Comparison of ENCODE assay signal across 28 cellular contexts in the genomic region with DNA sequence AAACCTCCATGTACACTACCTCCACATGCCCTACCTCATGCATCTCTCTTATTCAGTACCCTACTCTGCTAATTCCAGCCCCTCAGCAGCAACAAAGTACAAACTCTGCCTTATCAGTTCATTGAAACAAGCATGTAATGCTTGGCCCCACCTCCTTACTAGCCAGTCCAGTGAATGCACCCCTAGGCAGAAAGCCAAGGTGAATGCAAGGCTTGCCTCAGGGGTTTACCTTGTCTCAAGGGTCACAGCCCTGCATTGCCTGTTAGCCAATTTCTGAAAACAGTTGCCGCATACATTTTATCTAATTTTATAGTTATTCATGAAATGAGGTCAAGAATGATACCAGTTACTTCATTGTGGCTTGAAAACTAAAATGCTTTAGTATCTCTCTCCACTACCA.
"Had no signal": no experiment of that assay in that cellular context is flagged by ENCODE, and none has a peak within 500 bp of the region (broad histone marks: within the 10 kb centered on the region; RNA-seq: fewer than 3 reads in every experiment).

No MANE protein-coding gene starts in this region.

- H3K9me3 ChIP-seq: adrenal gland, body of pancreas, pancreas, right atrium auricular region, thoracic aorta had no signal

- H3K27me3 Mint-ChIP-seq: activated naive CD8-positive, alpha-beta T cell treated with anti-CD3 and anti-CD28 coated beads for 36 hours; naive B cell had no signal

- ATAC-seq: body of pancreas; psoas muscle; stimulated activated naive CD8-positive, alpha-beta T cell treated with anti-CD3 and anti-CD28 coated beads, Interleukin-15, Interleukin-2, amounts not matched to agents 100 U/mL and 50 U/mL, for 24 hours had no signal

- H3K27ac ChIP-seq: adrenal gland, body of pancreas, left ventricle myocardium inferior, pancreas, psoas muscle, right atrium auricular region, thoracic aorta, upper lobe of left lung had no signal

- H3K27me3 ChIP-seq: adrenal gland, body of pancreas, pancreas, right atrium auricular region, upper lobe of left lung had no signal

- H3K27ac Mint-ChIP-seq: activated naive CD4-positive, alpha-beta T cell treated with anti-CD3 and anti-CD28 coated beads for 36 hours; activated naive CD8-positive, alpha-beta T cell treated with anti-CD3 and anti-CD28 coated beads for 36 hours; activated T-helper 1 cell treated with anti-CD3 and anti-CD28 coated beads, Interleukin-12 subunit alpha, Interleukin-12 subunit beta, Interleukin-2, Interleukin-4 antibody, amounts not matched to agents 30 ng/mL and 10 ng/mL and 1 ng/mL, durations not matched to agents 14 hours and 24 hours and 36 hours; nephron progenitor cell had no signal

- H3K4me3 Mint-ChIP-seq: activated naive CD4-positive, alpha-beta T cell treated with anti-CD3 and anti-CD28 coated beads for 36 hours; activated naive CD8-positive, alpha-beta T cell treated with anti-CD3 and anti-CD28 coated beads for 36 hours; activated T-helper 1 cell treated with anti-CD3 and anti-CD28 coated beads, Interleukin-12 subunit alpha, Interleukin-12 subunit beta, Interleukin-2, Interleukin-4 antibody, amounts not matched to agents 30 ng/mL and 10 ng/mL and 1 ng/mL, durations not matched to agents 14 hours and 24 hours and 36 hours; naive B cell; nephron progenitor cell had no signal

- H3K4me3 ChIP-seq: adrenal gland, body of pancreas, left ventricle myocardium inferior, lung, pancreas, psoas muscle, right atrium auricular region, thoracic aorta, upper lobe of left lung had no signal

- H3K4me1 ChIP-seq: adrenal gland, body of pancreas, left ventricle myocardium inferior, pancreas, psoas muscle, right atrium auricular region, upper lobe of left lung had no signal

- DNase-seq: activated CD4-positive, alpha-beta T cell treated with anti-CD3 and anti-CD28 coated beads for 4 hours; activated CD4-positive, alpha-beta T cell treated with anti-CD3 and anti-CD28 coated beads, Interleukin-2, amount 50 U/mL, for 48 hours; activated CD4-positive, CD25-positive, alpha-beta regulatory T cell; activated CD8-positive, alpha-beta memory T cell treated with anti-CD3 and anti-CD28 coated beads for 24 hours; activated effector memory CD4-positive, alpha-beta T cell treated with anti-CD3 and anti-CD28 coated beads, Interleukin-2, amount 50 U/mL, for 16 hours; activated naive CD4-positive, alpha-beta T cell treated with anti-CD3 and anti-CD28 coated beads for 36 hours; activated naive CD8-positive, alpha-beta T cell treated with anti-CD3 and anti-CD28 coated beads for 36 hours; aorta; body of pancreas; dermis blood vessel endothelial cell; effector CD8-positive, alpha-beta T cell; kidney glomerular epithelial cell; left ventricle myocardium inferior; naive B cell; nephron progenitor cell; pancreas; psoas muscle; stimulated activated CD4-positive, alpha-beta T cell treated with anti-CD3 and anti-CD28 coated beads, Interleukin-4, amount 100 ng/mL, for 1 hour; stimulated activated naive CD8-positive, alpha-beta T cell treated with anti-CD3 and anti-CD28 coated beads, Interleukin-15, Interleukin-2, amounts not matched to agents 100 U/mL and 50 U/mL, for 24 hours; T-helper 2 cell; upper lobe of left lung had no signal

- H3K36me3 ChIP-seq: adrenal gland, left ventricle myocardium inferior, pancreas, right atrium auricular region, thoracic aorta, upper lobe of left lung had no signal

- H3K9me3 Mint-ChIP-seq: activated naive CD4-positive, alpha-beta T cell treated with anti-CD3 and anti-CD28 coated beads for 36 hours; activated T-helper 1 cell treated with anti-CD3 and anti-CD28 coated beads, Interleukin-12 subunit alpha, Interleukin-12 subunit beta, Interleukin-2, Interleukin-4 antibody, amounts not matched to agents 30 ng/mL and 10 ng/mL and 1 ng/mL, durations not matched to agents 14 hours and 24 hours and 36 hours had no signal

- FAIRE-seq: colon, frontal cortex, pancreas had no signal

- H3K4me1 Mint-ChIP-seq: activated naive CD8-positive, alpha-beta T cell treated with anti-CD3 and anti-CD28 coated beads for 36 hours; naive B cell had no signal
